Comparison of ENCODE assay signal across 1 cellular context in the genomic region with DNA sequence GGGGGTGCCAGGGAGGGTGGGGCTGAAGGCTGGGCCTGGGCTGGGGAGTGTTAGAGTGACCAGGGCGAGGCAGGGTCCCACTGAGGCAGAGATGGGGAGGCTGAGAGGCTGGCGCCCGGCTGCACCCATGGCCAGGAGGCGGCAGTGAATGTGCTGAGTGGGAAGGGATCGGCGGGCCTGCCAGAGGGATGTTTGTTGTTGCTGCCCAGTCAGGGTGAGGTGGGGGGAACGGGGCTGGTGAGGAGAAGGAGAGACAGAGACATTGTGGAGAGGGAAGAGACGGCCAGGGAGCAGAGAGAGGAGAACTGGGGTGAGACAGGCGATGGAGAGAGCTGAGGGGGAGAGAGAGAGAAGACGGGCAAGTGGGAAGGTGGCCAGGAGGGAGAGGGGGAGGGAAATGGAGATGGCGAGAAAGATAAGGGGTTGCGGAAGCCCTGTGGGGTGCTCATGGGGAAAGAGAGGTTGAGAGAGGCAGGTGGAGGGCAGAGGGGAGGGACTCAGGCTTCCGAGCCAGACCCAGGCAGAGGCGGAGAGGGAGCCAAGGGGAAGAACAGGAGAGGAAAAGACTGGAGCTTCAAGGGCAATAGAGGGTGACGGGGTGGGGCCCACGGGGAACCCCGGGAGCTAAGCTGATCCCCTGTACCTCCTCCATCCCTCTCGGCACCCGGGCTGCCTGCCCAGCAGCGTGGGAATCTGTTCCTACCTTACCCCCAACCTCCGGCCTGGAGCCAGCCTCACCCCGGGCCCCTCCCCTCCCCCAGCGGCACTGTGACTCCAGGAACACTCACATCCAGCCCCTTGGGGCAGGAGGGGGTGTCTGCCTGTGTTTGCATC.
A peak's percentile ranks its signal among the peaks of the same experiment; 100 is the strongest.
TF ChIP-seq lines count a peak whose summit lies in the region.

No MANE protein-coding gene starts in this region.

TF ChIP-seq in HepG2, 621 proteins besides CTCF, POLR2A, EP300 and RAD21 (continued from another document):
- TF ChIP-seq, protein P1, sequence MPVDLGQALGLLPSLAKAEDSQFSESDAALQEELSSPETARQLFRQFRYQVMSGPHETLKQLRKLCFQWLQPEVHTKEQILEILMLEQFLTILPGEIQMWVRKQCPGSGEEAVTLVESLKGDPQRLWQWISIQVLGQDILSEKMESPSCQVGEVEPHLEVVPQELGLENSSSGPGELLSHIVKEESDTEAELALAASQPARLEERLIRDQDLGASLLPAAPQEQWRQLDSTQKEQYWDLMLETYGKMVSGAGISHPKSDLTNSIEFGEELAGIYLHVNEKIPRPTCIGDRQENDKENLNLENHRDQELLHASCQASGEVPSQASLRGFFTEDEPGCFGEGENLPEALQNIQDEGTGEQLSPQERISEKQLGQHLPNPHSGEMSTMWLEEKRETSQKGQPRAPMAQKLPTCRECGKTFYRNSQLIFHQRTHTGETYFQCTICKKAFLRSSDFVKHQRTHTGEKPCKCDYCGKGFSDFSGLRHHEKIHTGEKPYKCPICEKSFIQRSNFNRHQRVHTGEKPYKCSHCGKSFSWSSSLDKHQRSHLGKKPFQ (CRISPR knock-in tag; IDR thresholded peaks at IDR 0.05; ENCODE audit: insufficient replicate concordance), result peak; percentile 16
- no peak for TF ChIP-seq ZNF749 (CRISPR knock-in tag; IDR thresholded peaks at IDR 0.05; ENCODE audit: borderline replicate concordance)
- TF ChIP-seq ZNF329 (CRISPR knock-in tag; IDR thresholded peaks at IDR 0.05; ENCODE audit: low read depth), result no peak
- TF ChIP-seq, protein P2, sequence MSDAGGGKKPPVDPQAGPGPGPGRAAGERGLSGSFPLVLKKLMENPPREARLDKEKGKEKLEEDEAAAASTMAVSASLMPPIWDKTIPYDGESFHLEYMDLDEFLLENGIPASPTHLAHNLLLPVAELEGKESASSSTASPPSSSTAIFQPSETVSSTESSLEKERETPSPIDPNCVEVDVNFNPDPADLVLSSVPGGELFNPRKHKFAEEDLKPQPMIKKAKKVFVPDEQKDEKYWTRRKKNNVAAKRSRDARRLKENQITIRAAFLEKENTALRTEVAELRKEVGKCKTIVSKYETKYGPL (CRISPR knock-in tag; IDR thresholded peaks at IDR 0.05), result no peak
- TF ChIP-seq, protein P3, sequence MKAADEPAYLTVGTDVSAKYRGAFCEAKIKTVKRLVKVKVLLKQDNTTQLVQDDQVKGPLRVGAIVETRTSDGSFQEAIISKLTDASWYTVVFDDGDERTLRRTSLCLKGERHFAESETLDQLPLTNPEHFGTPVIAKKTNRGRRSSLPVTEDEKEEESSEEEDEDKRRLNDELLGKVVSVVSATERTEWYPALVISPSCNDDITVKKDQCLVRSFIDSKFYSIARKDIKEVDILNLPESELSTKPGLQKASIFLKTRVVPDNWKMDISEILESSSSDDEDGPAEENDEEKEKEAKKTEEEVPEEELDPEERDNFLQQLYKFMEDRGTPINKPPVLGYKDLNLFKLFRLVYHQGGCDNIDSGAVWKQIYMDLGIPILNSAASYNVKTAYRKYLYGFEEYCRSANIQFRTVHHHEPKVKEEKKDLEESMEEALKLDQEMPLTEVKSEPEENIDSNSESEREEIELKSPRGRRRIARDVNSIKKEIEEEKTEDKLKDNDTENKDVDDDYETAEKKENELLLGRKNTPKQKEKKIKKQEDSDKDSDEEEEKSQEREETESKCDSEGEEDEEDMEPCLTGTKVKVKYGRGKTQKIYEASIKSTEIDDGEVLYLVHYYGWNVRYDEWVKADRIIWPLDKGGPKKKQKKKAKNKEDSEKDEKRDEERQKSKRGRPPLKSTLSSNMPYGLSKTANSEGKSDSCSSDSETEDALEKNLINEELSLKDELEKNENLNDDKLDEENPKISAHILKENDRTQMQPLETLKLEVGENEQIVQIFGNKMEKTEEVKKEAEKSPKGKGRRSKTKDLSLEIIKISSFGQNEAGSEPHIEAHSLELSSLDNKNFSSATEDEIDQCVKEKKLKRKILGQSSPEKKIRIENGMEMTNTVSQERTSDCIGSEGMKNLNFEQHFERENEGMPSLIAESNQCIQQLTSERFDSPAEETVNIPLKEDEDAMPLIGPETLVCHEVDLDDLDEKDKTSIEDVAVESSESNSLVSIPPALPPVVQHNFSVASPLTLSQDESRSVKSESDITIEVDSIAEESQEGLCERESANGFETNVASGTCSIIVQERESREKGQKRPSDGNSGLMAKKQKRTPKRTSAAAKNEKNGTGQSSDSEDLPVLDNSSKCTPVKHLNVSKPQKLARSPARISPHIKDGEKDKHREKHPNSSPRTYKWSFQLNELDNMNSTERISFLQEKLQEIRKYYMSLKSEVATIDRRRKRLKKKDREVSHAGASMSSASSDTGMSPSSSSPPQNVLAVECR (CRISPR knock-in tag; IDR thresholded peaks at IDR 0.05; ENCODE audit: borderline replicate concordance), result 0 out of 2 replicates have a peak, but pooled peaks have one; percentile 5
- TF ChIP-seq, protein P4, sequence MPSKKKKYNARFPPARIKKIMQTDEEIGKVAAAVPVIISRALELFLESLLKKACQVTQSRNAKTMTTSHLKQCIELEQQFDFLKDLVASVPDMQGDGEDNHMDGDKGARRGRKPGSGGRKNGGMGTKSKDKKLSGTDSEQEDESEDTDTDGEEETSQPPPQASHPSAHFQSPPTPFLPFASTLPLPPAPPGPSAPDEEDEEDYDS (CRISPR knock-in tag; IDR thresholded peaks at IDR 0.05), result no peak
- TF ChIP-seq, protein P5, sequence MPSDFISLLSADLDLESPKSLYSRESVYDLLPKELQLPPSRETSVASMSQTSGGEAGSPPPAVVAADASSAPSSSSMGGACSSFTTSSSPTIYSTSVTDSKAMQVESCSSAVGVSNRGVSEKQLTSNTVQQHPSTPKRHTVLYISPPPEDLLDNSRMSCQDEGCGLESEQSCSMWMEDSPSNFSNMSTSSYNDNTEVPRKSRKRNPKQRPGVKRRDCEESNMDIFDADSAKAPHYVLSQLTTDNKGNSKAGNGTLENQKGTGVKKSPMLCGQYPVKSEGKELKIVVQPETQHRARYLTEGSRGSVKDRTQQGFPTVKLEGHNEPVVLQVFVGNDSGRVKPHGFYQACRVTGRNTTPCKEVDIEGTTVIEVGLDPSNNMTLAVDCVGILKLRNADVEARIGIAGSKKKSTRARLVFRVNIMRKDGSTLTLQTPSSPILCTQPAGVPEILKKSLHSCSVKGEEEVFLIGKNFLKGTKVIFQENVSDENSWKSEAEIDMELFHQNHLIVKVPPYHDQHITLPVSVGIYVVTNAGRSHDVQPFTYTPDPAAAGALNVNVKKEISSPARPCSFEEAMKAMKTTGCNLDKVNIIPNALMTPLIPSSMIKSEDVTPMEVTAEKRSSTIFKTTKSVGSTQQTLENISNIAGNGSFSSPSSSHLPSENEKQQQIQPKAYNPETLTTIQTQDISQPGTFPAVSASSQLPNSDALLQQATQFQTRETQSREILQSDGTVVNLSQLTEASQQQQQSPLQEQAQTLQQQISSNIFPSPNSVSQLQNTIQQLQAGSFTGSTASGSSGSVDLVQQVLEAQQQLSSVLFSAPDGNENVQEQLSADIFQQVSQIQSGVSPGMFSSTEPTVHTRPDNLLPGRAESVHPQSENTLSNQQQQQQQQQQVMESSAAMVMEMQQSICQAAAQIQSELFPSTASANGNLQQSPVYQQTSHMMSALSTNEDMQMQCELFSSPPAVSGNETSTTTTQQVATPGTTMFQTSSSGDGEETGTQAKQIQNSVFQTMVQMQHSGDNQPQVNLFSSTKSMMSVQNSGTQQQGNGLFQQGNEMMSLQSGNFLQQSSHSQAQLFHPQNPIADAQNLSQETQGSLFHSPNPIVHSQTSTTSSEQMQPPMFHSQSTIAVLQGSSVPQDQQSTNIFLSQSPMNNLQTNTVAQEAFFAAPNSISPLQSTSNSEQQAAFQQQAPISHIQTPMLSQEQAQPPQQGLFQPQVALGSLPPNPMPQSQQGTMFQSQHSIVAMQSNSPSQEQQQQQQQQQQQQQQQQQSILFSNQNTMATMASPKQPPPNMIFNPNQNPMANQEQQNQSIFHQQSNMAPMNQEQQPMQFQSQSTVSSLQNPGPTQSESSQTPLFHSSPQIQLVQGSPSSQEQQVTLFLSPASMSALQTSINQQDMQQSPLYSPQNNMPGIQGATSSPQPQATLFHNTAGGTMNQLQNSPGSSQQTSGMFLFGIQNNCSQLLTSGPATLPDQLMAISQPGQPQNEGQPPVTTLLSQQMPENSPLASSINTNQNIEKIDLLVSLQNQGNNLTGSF (CRISPR knock-in tag; IDR thresholded peaks at IDR 0.05), result no peak
- TF ChIP-seq XBP1 (CRISPR knock-in tag; IDR thresholded peaks at IDR 0.05), result no peak
- TF ChIP-seq MAF1 (CRISPR knock-in tag; IDR thresholded peaks at IDR 0.05; ENCODE audit: borderline replicate concordance), result no peak
- no peak for TF ChIP-seq TEAD2 (CRISPR knock-in tag; IDR thresholded peaks at IDR 0.05)
